1 cellular context compared by ENCODE assay signal in the genomic region with DNA sequence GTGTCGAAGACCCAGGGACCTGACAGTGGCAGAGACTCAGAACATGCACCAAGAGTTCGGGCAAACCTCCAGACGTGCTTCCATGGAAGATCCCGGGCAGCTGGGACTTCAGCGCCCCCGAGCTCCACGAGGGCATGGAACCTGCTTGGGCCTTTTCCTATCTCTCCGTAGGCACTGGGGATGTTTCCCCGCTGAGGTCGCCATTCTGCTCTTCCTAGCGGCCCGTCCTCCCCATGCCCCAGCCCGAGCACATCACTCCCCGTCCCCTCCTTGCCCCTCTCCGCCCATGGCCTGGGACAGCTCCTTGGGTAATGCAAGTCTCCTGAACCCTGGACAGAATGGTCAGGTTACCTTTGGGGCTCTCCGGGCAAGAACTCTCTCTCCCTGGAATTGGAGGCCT.
TF ChIP-seq lines count a peak whose summit lies in the region.

No MANE protein-coding gene starts in this region.

TF ChIP-seq in HepG2, 621 proteins besides CTCF, POLR2A, EP300 and RAD21 (continued from another document):
- TF ChIP-seq, protein P1, sequence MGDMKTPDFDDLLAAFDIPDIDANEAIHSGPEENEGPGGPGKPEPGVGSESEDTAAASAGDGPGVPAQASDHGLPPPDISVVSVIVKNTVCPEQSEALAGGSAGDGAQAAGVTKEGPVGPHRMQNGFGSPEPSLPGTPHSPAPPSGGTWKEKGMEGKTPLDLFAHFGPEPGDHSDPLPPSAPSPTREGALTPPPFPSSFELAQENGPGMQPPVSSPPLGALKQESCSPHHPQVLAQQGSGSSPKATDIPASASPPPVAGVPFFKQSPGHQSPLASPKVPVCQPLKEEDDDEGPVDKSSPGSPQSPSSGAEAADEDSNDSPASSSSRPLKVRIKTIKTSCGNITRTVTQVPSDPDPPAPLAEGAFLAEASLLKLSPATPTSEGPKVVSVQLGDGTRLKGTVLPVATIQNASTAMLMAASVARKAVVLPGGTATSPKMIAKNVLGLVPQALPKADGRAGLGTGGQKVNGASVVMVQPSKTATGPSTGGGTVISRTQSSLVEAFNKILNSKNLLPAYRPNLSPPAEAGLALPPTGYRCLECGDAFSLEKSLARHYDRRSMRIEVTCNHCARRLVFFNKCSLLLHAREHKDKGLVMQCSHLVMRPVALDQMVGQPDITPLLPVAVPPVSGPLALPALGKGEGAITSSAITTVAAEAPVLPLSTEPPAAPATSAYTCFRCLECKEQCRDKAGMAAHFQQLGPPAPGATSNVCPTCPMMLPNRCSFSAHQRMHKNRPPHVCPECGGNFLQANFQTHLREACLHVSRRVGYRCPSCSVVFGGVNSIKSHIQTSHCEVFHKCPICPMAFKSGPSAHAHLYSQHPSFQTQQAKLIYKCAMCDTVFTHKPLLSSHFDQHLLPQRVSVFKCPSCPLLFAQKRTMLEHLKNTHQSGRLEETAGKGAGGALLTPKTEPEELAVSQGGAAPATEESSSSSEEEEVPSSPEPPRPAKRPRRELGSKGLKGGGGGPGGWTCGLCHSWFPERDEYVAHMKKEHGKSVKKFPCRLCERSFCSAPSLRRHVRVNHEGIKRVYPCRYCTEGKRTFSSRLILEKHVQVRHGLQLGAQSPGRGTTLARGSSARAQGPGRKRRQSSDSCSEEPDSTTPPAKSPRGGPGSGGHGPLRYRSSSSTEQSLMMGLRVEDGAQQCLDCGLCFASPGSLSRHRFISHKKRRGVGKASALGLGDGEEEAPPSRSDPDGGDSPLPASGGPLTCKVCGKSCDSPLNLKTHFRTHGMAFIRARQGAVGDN (CRISPR knock-in tag; IDR thresholded peaks at IDR 0.05), result no peak
- TF ChIP-seq ZNF629 (CRISPR knock-in tag; conservative IDR thresholded peaks at IDR 0.05) (no peak), NONO (IDR thresholded peaks at IDR 0.05) (no peak), NONO (CRISPR knock-in tag; conservative IDR thresholded peaks at IDR 0.05) (no peak), MLLT10 (CRISPR knock-in tag; IDR thresholded peaks at IDR 0.05) (no peak)
- TF ChIP-seq, protein P2, sequence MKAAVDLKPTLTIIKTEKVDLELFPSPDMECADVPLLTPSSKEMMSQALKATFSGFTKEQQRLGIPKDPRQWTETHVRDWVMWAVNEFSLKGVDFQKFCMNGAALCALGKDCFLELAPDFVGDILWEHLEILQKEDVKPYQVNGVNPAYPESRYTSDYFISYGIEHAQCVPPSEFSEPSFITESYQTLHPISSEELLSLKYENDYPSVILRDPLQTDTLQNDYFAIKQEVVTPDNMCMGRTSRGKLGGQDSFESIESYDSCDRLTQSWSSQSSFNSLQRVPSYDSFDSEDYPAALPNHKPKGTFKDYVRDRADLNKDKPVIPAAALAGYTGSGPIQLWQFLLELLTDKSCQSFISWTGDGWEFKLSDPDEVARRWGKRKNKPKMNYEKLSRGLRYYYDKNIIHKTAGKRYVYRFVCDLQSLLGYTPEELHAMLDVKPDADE (CRISPR knock-in tag; IDR thresholded peaks at IDR 0.05), result no peak
- TF ChIP-seq, protein P3, sequence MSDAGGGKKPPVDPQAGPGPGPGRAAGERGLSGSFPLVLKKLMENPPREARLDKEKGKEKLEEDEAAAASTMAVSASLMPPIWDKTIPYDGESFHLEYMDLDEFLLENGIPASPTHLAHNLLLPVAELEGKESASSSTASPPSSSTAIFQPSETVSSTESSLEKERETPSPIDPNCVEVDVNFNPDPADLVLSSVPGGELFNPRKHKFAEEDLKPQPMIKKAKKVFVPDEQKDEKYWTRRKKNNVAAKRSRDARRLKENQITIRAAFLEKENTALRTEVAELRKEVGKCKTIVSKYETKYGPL (CRISPR knock-in tag; IDR thresholded peaks at IDR 0.05), result no peak
